17 cellular contexts compared by ENCODE assay signal in the genomic region with DNA sequence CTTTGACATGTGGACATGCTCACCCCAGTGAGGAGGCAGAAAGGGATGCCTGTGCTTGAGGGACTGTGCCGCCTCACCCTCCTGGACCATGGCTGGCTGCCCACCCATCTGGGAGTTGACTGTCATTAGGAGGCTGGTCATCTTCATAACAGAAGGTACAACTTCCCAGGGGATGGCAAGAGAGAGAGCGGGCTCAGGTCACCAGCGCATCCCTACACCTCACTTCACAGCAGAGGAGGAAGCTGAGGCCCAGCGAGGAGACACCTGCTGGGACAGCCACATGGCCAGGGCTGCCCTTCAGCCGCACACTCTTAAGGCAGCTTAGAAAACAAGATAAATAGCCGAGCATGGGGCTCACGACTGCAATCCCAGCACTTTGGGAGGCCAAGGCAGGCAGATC.
"Had no signal": no experiment of that assay in that cellular context is flagged by ENCODE, and none has a peak within 500 bp of the region (broad histone marks: within the 10 kb centered on the region; RNA-seq: fewer than 3 reads in every experiment).

No MANE protein-coding gene starts in this region.

- H3K27me3 Mint-ChIP-seq: dendritic cell treated with granulocyte-macrophage colony-stimulating factor and Interleukin-4, amounts not matched to agents 40 ng/mL and 50 ng/mL, for 4 days; effector memory CD8-positive, alpha-beta T cell; naive B cell; stimulated activated naive CD8-positive, alpha-beta T cell treated with anti-CD3 and anti-CD28 coated beads, Interleukin-15, Interleukin-2, amounts not matched to agents 100 ng/mL and 50 ng/mL, for 24 hours had no signal

- H3K9me3 Mint-ChIP-seq: dendritic cell treated with granulocyte-macrophage colony-stimulating factor and Interleukin-4, amounts not matched to agents 40 ng/mL and 50 ng/mL, for 4 days; effector memory CD8-positive, alpha-beta T cell; naive B cell; nephron; stimulated activated naive CD8-positive, alpha-beta T cell treated with anti-CD3 and anti-CD28 coated beads, Interleukin-15, Interleukin-2, amounts not matched to agents 100 ng/mL and 50 ng/mL, for 24 hours had no signal

- H3K4me3 ChIP-seq: esophagus squamous epithelium, lung, sigmoid colon, skin epidermis had no signal

- ATAC-seq: effector memory CD8-positive, alpha-beta T cell had no signal

- DNase-seq: central memory CD4-positive, alpha-beta T cell; effector memory CD8-positive, alpha-beta T cell; esophagus squamous epithelium; foreskin fibroblast; islet precursor cell; left ventricle myocardium superior; mesendoderm; naive B cell; sigmoid colon; stimulated activated CD4-positive, alpha-beta T cell treated with anti-CD3 and anti-CD28 coated beads, Interleukin-2, amount 100 ng/mL, for 48 hours; trophoblast cell had no signal

- H3K27me3 ChIP-seq: esophagus squamous epithelium, sigmoid colon had no signal

- H3K27ac ChIP-seq: epithelial cell of prostate, skin epidermis had no signal

- H3K36me3 ChIP-seq: esophagus squamous epithelium, sigmoid colon had no signal

- H3K9me3 ChIP-seq: esophagus squamous epithelium, sigmoid colon had no signal

- H3K27ac Mint-ChIP-seq: dendritic cell treated with granulocyte-macrophage colony-stimulating factor and Interleukin-4, amounts not matched to agents 40 ng/mL and 50 ng/mL, for 4 days; effector memory CD8-positive, alpha-beta T cell; nephron; stimulated activated naive CD8-positive, alpha-beta T cell treated with anti-CD3 and anti-CD28 coated beads, Interleukin-15, Interleukin-2, amounts not matched to agents 100 ng/mL and 50 ng/mL, for 24 hours had no signal

- H3K4me3 Mint-ChIP-seq: dendritic cell treated with granulocyte-macrophage colony-stimulating factor and Interleukin-4, amounts not matched to agents 40 ng/mL and 50 ng/mL, for 4 days; effector memory CD8-positive, alpha-beta T cell; naive B cell; nephron; stimulated activated naive CD8-positive, alpha-beta T cell treated with anti-CD3 and anti-CD28 coated beads, Interleukin-15, Interleukin-2, amounts not matched to agents 100 ng/mL and 50 ng/mL, for 24 hours had no signal
